Comparison of ENCODE assay signal across 29 cellular contexts in genomic region chr3:176416870-176417269, GRCh38.
"Had no signal": no experiment of that assay in that cellular context is flagged by ENCODE, and none has a peak within 500 bp of the region (broad histone marks: within the 10 kb centered on the region; RNA-seq: fewer than 3 reads in every experiment).

No MANE protein-coding gene starts in this region.

- H3K4me1 ChIP-seq: ascending aorta had no signal

- H3K4me3 ChIP-seq: ascending aorta, cardiac muscle cell had no signal

- H3K27ac ChIP-seq: ascending aorta, cardiac muscle cell, VCaP had no signal

- H3K27me3 ChIP-seq: ascending aorta, cardiac muscle cell had no signal

- DNase-seq: activated CD4-positive, alpha-beta memory T cell treated with anti-CD3 and anti-CD28 coated beads, Interleukin-2, amount 10 ng/mL, durations not matched to agents 7 days and 5 days; activated CD4-positive, alpha-beta T cell treated with anti-CD3 and anti-CD28 coated beads for 1 hour; activated CD4-positive, alpha-beta T cell treated with anti-CD3 and anti-CD28 coated beads for 36 hours; activated CD4-positive, alpha-beta T cell treated with anti-CD3 and anti-CD28 coated beads for 48 hours; activated CD4-positive, alpha-beta T cell treated with anti-CD3 and anti-CD28 coated beads, Interleukin-2, amount 10 ng/mL, durations not matched to agents 7 days and 5 days; activated CD4-positive, alpha-beta T cell treated with anti-CD3 and anti-CD28 coated beads, Interleukin-2, amount 50 U/mL, for 48 hours; activated CD4-positive, CD25-positive, alpha-beta regulatory T cell; activated CD8-positive, alpha-beta memory T cell treated with anti-CD3 and anti-CD28 coated beads for 24 hours; activated CD8-positive, alpha-beta memory T cell treated with anti-CD3 and anti-CD28 coated beads, Interleukin-2, amount 10 ng/mL, durations not matched to agents 7 days and 5 days; activated CD8-positive, alpha-beta memory T cell treated with anti-CD3 and anti-CD28 coated beads, Interleukin-2, amount 50 U/mL, for 48 hours; activated CD8-positive, alpha-beta T cell treated with anti-CD3 and anti-CD28 coated beads, Interleukin-2, amount 10 ng/mL, durations not matched to agents 7 days and 5 days; activated effector memory CD4-positive, alpha-beta T cell treated with Interleukin-2 at 50 U/mL for 16 hours; activated gamma-delta T cell; activated naive CD4-positive, alpha-beta T cell treated with anti-CD3 and anti-CD28 coated beads, Interleukin-2, amount 10 ng/mL, durations not matched to agents 7 days and 5 days; activated naive CD4-positive, alpha-beta T cell treated with Interleukin-2 at 50 U/mL for 16 hours; activated naive CD8-positive, alpha-beta T cell treated with anti-CD3 and anti-CD28 coated beads, Interleukin-2, amount 10 ng/mL, durations not matched to agents 7 days and 5 days; activated naive CD8-positive, alpha-beta T cell treated with anti-CD3 and anti-CD28 coated beads, Interleukin-2, amount 50 U/mL, for 24 hours; activated T-cell treated with anti-CD3 and anti-CD28 coated beads, Interleukin-2, amount 50 U/mL, for 24 hours; activated T-cell treated with anti-CD3 and anti-CD28 coated beads, Interleukin-2, amount 50 U/mL, for 48 hours; amygdala; anterior cingulate cortex; caudate nucleus; cerebellar nuclear complex; T-helper 1 cell; T-helper 2 cell; T-helper 9 cell had no signal

- H3K9me3 ChIP-seq: ascending aorta had no signal

- H3K36me3 ChIP-seq: ascending aorta, cardiac muscle cell had no signal
